In genomic region chr2:168166902-168167510, GRCh38 we compare ENCODE assay signal across 1 cellular context.
TF ChIP-seq lines count a peak whose summit lies in the region.

No MANE protein-coding gene starts in this region.

TF ChIP-seq in HepG2, 621 proteins besides CTCF, POLR2A, EP300 and RAD21 (continued from another document and continues in another):
- TF ChIP-seq CSRNP2 (CRISPR knock-in tag; conservative IDR thresholded peaks at IDR 0.05; ENCODE audit: low read depth) (no peak), PLRG1 (conservative IDR thresholded peaks at IDR 0.05) (no peak), ZNF282 (IDR thresholded peaks at IDR 0.05; ENCODE audit: partially characterized antibody) (no peak), SALL2 (CRISPR knock-in tag; IDR thresholded peaks at IDR 0.05) (0 out of 2 replicates have a peak, but pooled peaks have one; percentile 56), ZNF550 (CRISPR knock-in tag; IDR thresholded peaks at IDR 0.05; ENCODE audit: borderline replicate concordance) (no peak), ZFY (CRISPR knock-in tag; IDR thresholded peaks at IDR 0.05) (peak; percentile 64; the same call in 1 of the 2 replicates), TCF7L2 (IDR thresholded peaks at IDR 0.05; ENCODE audit: low read depth, low read length) (no peak), TOPORS (CRISPR knock-in tag; IDR thresholded peaks at IDR 0.05) (no peak), GATAD1 (CRISPR knock-in tag; IDR thresholded peaks at IDR 0.05) (peak; percentile 33; the same call in 1 of the 2 replicates), ZSCAN21 (CRISPR knock-in tag; IDR thresholded peaks at IDR 0.05; ENCODE audit: borderline replicate concordance) (no peak), RBFOX2 (IDR thresholded peaks at IDR 0.05; ENCODE audit: low read depth, low read length) (no peak), RFX5 (IDR thresholded peaks at IDR 0.05; ENCODE audit: low read depth, low read length) (no peak), KDM3A (CRISPR knock-in tag; IDR thresholded peaks at IDR 0.05; ENCODE audit: low read depth) (no peak), DZIP1 (CRISPR knock-in tag; IDR thresholded peaks at IDR 0.05) (no peak), ATF4 (CRISPR knock-in tag; IDR thresholded peaks at IDR 0.05) (peak in 1 of 2 experiments; percentile 61; a peak in 1 of 4 replicates), ZNF776 (CRISPR knock-in tag; IDR thresholded peaks at IDR 0.05) (no peak), ZNF230 (CRISPR knock-in tag; IDR thresholded peaks at IDR 0.05) (no peak), TFDP2 (CRISPR knock-in tag; IDR thresholded peaks at IDR 0.05) (no peak), ATF6 (CRISPR knock-in tag; conservative IDR thresholded peaks at IDR 0.05) (no peak)
- TF ChIP-seq, protein P1, sequence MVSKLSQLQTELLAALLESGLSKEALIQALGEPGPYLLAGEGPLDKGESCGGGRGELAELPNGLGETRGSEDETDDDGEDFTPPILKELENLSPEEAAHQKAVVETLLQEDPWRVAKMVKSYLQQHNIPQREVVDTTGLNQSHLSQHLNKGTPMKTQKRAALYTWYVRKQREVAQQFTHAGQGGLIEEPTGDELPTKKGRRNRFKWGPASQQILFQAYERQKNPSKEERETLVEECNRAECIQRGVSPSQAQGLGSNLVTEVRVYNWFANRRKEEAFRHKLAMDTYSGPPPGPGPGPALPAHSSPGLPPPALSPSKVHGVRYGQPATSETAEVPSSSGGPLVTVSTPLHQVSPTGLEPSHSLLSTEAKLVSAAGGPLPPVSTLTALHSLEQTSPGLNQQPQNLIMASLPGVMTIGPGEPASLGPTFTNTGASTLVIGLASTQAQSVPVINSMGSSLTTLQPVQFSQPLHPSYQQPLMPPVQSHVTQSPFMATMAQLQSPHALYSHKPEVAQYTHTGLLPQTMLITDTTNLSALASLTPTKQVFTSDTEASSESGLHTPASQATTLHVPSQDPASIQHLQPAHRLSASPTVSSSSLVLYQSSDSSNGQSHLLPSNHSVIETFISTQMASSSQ (IDR thresholded peaks at IDR 0.05; ENCODE audit: low read depth), result no peak
- TF ChIP-seq, protein P1 (CRISPR knock-in tag; IDR thresholded peaks at IDR 0.05; ENCODE audit: borderline replicate concordance), result peak; percentile 78; the same call in 1 of the 2 replicates
- TF ChIP-seq, protein P2, sequence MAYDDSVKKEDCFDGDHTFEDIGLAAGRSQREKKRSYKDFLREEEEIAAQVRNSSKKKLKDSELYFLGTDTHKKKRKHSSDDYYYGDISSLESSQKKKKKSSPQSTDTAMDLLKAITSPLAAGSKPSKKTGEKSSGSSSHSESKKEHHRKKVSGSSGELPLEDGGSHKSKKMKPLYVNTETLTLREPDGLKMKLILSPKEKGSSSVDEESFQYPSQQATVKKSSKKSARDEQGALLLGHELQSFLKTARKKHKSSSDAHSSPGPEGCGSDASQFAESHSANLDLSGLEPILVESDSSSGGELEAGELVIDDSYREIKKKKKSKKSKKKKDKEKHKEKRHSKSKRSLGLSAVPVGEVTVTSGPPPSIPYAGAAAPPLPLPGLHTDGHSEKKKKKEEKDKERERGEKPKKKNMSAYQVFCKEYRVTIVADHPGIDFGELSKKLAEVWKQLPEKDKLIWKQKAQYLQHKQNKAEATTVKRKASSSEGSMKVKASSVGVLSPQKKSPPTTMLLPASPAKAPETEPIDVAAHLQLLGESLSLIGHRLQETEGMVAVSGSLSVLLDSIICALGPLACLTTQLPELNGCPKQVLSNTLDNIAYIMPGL (CRISPR knock-in tag; IDR thresholded peaks at IDR 0.05; ENCODE audit: borderline replicate concordance in 1 of 2, low read depth in 1 of 2), result 0 out of 4 replicates have a peak, but pooled peaks of 1 of the 2 experiments have one; percentile 12
- TF ChIP-seq, protein P3, sequence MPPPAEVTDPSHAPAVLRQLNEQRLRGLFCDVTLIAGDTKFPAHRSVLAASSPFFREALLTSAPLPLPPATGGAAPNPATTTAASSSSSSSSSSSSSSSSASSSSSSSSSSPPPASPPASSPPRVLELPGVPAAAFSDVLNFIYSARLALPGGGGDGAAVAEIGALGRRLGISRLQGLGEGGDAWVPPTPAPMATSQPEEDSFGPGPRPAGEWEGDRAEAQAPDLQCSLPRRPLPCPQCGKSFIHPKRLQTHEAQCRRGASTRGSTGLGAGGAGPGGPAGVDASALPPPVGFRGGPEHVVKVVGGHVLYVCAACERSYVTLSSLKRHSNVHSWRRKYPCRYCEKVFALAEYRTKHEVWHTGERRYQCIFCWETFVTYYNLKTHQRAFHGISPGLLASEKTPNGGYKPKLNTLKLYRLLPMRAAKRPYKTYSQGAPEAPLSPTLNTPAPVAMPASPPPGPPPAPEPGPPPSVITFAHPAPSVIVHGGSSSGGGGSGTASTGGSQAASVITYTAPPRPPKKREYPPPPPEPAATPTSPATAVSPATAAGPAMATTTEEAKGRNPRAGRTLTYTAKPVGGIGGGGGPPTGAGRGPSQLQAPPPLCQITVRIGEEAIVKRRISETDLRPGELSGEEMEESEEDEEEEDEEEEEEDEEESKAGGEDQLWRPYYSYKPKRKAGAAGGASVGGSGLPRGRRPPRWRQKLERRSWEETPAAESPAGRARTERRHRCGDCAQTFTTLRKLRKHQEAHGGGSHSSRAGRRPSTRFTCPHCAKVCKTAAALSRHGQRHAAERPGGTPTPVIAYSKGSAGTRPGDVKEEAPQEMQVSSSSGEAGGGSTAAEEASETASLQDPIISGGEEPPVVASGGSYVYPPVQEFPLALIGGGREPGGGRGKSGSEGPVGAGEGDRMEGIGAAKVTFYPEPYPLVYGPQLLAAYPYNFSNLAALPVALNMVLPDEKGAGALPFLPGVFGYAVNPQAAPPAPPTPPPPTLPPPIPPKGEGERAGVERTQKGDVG (CRISPR knock-in tag; IDR thresholded peaks at IDR 0.05; ENCODE audit: borderline replicate concordance), result no peak
- TF ChIP-seq, protein P4, sequence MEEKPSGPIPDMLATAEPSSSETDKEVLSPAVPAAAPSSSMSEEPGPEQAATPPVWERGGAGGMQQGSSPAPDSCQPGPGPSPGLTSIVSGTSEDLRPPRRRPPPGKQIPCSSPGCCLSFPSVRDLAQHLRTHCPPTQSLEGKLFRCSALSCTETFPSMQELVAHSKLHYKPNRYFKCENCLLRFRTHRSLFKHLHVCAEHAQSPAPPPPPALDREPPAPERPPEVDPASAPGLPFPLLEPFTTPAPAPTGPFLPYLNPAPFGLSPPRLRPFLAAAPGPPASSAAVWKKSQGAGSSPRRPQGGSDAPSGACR (CRISPR knock-in tag; IDR thresholded peaks at IDR 0.05), result 0 out of 2 replicates have a peak, but pooled peaks have one; percentile 69
- TF ChIP-seq, protein P5, sequence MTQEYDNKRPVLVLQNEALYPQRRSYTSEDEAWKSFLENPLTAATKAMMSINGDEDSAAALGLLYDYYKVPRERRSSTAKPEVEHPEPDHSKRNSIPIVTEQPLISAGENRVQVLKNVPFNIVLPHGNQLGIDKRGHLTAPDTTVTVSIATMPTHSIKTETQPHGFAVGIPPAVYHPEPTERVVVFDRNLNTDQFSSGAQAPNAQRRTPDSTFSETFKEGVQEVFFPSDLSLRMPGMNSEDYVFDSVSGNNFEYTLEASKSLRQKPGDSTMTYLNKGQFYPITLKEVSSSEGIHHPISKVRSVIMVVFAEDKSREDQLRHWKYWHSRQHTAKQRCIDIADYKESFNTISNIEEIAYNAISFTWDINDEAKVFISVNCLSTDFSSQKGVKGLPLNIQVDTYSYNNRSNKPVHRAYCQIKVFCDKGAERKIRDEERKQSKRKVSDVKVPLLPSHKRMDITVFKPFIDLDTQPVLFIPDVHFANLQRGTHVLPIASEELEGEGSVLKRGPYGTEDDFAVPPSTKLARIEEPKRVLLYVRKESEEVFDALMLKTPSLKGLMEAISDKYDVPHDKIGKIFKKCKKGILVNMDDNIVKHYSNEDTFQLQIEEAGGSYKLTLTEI (CRISPR knock-in tag; conservative IDR thresholded peaks at IDR 0.05), result no peak
- TF ChIP-seq, protein P6, sequence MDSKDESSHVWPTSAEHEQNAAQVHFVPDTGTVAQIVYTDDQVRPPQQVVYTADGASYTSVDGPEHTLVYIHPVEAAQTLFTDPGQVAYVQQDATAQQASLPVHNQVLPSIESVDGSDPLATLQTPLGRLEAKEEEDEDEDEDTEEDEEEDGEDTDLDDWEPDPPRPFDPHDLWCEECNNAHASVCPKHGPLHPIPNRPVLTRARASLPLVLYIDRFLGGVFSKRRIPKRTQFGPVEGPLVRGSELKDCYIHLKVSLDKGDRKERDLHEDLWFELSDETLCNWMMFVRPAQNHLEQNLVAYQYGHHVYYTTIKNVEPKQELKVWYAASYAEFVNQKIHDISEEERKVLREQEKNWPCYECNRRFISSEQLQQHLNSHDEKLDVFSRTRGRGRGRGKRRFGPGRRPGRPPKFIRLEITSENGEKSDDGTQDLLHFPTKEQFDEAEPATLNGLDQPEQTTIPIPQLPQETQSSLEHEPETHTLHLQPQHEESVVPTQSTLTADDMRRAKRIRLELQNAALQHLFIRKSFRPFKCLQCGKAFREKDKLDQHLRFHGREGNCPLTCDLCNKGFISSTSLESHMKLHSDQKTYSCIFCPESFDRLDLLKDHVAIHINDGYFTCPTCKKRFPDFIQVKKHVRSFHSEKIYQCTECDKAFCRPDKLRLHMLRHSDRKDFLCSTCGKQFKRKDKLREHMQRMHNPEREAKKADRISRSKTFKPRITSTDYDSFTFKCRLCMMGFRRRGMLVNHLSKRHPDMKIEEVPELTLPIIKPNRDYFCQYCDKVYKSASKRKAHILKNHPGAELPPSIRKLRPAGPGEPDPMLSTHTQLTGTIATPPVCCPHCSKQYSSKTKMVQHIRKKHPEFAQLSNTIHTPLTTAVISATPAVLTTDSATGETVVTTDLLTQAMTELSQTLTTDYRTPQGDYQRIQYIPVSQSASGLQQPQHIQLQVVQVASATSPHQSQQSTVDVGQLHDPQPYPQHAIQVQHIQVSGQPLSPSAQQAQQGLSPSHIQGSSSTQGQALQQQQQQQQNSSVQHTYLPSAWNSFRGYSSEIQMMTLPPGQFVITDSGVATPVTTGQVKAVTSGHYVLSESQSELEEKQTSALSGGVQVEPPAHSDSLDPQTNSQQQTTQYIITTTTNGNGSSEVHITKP (CRISPR knock-in tag; IDR thresholded peaks at IDR 0.05; ENCODE audit: low read depth), result no peak; the same call in 1 of the 2 replicates
